Comparison of ENCODE assay signal across 16 cellular contexts in genomic region chr20:14925286-14925685, GRCh38.
A peak's percentile ranks its signal among the peaks of the same experiment; 100 is the strongest.
DNase-seq lines count a peak whose midpoint lies in the region; ATAC-seq and TF ChIP-seq lines count a peak whose summit lies in the region.
"Had no signal": no experiment of that assay in that cellular context is flagged by ENCODE, and none has a peak within 500 bp of the region (broad histone marks: within the 10 kb centered on the region; RNA-seq: fewer than 3 reads in every experiment).

No MANE protein-coding gene starts in this region.

- peak; percentile 12 for DNase-seq in GM04504 (ENCODE audit: low read depth)
- DNase-seq in fibroblast of gingiva (ENCODE audit: low read depth) = peak; percentile 57
- peak; percentile 38 for DNase-seq in renal cortical epithelial cell (ENCODE audit: low read depth)
- DNase-seq in DMS114 treated with DMSO at 0.1 percent for 48 hours (lab: John Stamatoyannopoulos, UW; ENCODE audit: unreplicated experiment) = no peak
- no peak for DNase-seq in GDM1 (lab: John Stamatoyannopoulos, UW)
- DNase-seq: COR-L47, head of caudate nucleus, KG1, lower lobe of right lung, NCI-H1092 treated with DMSO at 0.1 percent for 48 hours, NCI-H526 treated with DMSO at 0.1 percent for 48 hours, ovary, SJCRH30 had no signal

- peak; percentile 48 for ATAC-seq in SK-N-SH treated with all-trans-retinoic acid at 6 μM for 48 hours
- no peak for ATAC-seq in HG02981 (IDR thresholded peaks at IDR 0.05; ENCODE audit: unreplicated experiment)
- ATAC-seq: activated CD4-positive, CD25-positive, alpha-beta regulatory T cell treated with anti-CD3 and anti-CD28 coated beads, Interleukin-2, amount 50 U/mL, for 24 hours; lower lobe of right lung had no signal

TF ChIP-seq in SK-N-SH treated with all-trans-retinoic acid at 6 μM for 48 hours, 23 proteins besides CTCF, POLR2A, EP300 and RAD21:
- TF ChIP-seq CSDC2 (CRISPR knock-in tag; IDR thresholded peaks at IDR 0.05) (no peak), ZC3H10 (CRISPR knock-in tag; IDR thresholded peaks at IDR 0.05) (no peak), ZFP3 (CRISPR knock-in tag; IDR thresholded peaks at IDR 0.05) (no peak), GLIS3 (CRISPR knock-in tag; IDR thresholded peaks at IDR 0.05) (no peak), CREB5 (CRISPR knock-in tag; IDR thresholded peaks at IDR 0.05; ENCODE audit: low read depth) (no peak), RARB (CRISPR knock-in tag; IDR thresholded peaks at IDR 0.05) (no peak), ISL1 (CRISPR knock-in tag; IDR thresholded peaks at IDR 0.05) (peak; percentile 29; the same call in 1 of the 2 replicates)

Comparison
In these comparisons a context has a peak if more than half of its experiments do, and no peak if none do; other contexts are left out.
1. DNase-seq: peak in GM04504 (single experiment), fibroblast of gingiva (single experiment) and renal cortical epithelial cell (single experiment); none in DMS114 treated with DMSO at 0.1 percent for 48 hours (single experiment) and GDM1 (single experiment).